13 cellular contexts compared by ENCODE assay signal in genomic region chr6:158772172-158772571, GRCh38. TPM values are rescaled to one million over a fixed set of nuclear protein-coding genes. Genes with fewer than 3 reads are reported as not detected.
DNase-seq lines count a peak whose midpoint lies in the region; ATAC-seq, FAIRE-seq and TF ChIP-seq lines count a peak whose summit lies in the region.
"Had no signal": no experiment of that assay in that cellular context is flagged by ENCODE, and none has a peak within 500 bp of the region (broad histone marks: within the 10 kb centered on the region; RNA-seq: fewer than 3 reads in every experiment).

No MANE protein-coding gene starts in this region.

- CTCF ChIA-PET in A673 (lab: Charles Lee) = no interaction called here

- intact Hi-C loops in natural killer cell (cut with micrococcal nuclease) = no loop called here
- intact Hi-C loops in A673 (cut with micrococcal nuclease; ENCODE audit: unreplicated experiment) = no loop called here

- no peak for DNase-seq in CD4-positive, CD25-positive, alpha-beta regulatory T cell
- DNase-seq in GM23338 (ENCODE audit: low spot score) = no peak
- DNase-seq in bronchial epithelial cell (ENCODE audit: low read depth) = no peak
- no peak for DNase-seq in natural killer cell
- no peak for DNase-seq in NCI-H69 (lab: John Stamatoyannopoulos, UW)
- DNase-seq in A673 (ENCODE audit: low spot score) = no peak
- no peak for DNase-seq in amygdala (lab: John Stamatoyannopoulos, UW)
- DNase-seq: cerebellar nuclear complex, GOT3, MV-4-11, right cardiac atrium had no signal

- H3F3A ChIP-seq in GM23338 (replicated peaks; ENCODE audit: low read depth) = peaks cover 56% of the 10 kb centered on the region

- no peaks in the 10 kb centered on the region for H3K27me3 ChIP-seq in CD4-positive, CD25-positive, alpha-beta regulatory T cell (ENCODE audit: control insufficient read depth, insufficient read depth, low read length)
- H3K27me3 ChIP-seq in GM23338 (ENCODE audit: insufficient read depth) (no peaks in the 10 kb centered on the region), bronchial epithelial cell (ENCODE audit: control insufficient read depth, insufficient read depth, low read length) (no peaks in the 10 kb centered on the region), A673 (replicated peaks; ENCODE audit: insufficient read depth, low read depth, low read length, poor library complexity) (no peaks in the 10 kb centered on the region)

- peaks cover 34% of the 10 kb centered on the region for H4K20me1 ChIP-seq in GM23338 (replicated peaks; ENCODE audit: insufficient read depth)

- no TSS peak for BruUV-seq in A673 (replicated peaks; lab: Mats Ljungman, UMichigan)

- H3K9me2 ChIP-seq in GM23338 (ENCODE audit: insufficient read depth) = no peaks in the 10 kb centered on the region

- peaks cover 19% of the 10 kb centered on the region for H3K79me2 ChIP-seq in GM23338 (replicated peaks; ENCODE audit: insufficient read depth)

- TF ChIP-seq CTCF in GM23338 (conservative IDR thresholded peaks at IDR 0.05; ENCODE audit: low read depth in 2 of 2) = no peak
- no peak for TF ChIP-seq CTCF in bronchial epithelial cell (IDR thresholded peaks at IDR 0.05; ENCODE audit: insufficient read depth, low read length, severe bottlenecking)
- TF ChIP-seq CTCF in natural killer cell (IDR thresholded peaks at IDR 0.05) = no peak
- TF ChIP-seq CTCF in A673 (conservative IDR thresholded peaks at IDR 0.05; ENCODE audit: low read depth, low read length) = no peak

- peaks cover 4% of the 10 kb centered on the region for H3K27me3 Mint-ChIP-seq in CD4-positive, CD25-positive, alpha-beta regulatory T cell
- H3K27me3 Mint-ChIP-seq in GM23338 (ENCODE audit: insufficient read depth, low read depth, poor library complexity) (peaks cover 37% of the 10 kb centered on the region), natural killer cell (ENCODE audit: low read depth in 2 of 2) (no peaks in the 10 kb centered on the region)

- ATAC-seq in CD4-positive, CD25-positive, alpha-beta regulatory T cell (ENCODE audit: low read depth in 2 of 2) = no peak
- ATAC-seq in GM23338 (no peak), natural killer cell (no peak), GM19397 (IDR thresholded peaks at IDR 0.05; ENCODE audit: unreplicated experiment) (no peak)

- H2AFZ ChIP-seq in GM23338 = no peak overlapping the region

- peak; percentile 89 for FAIRE-seq in bronchial epithelial cell (lab: Jason Lieb, UNC)
- FAIRE-seq: TTC549 had no signal

- peaks cover 0 to 12% (median 0%) of the 10 kb centered on the region in 7 donors for H3K9me3 Mint-ChIP-seq in CD4-positive, CD25-positive, alpha-beta regulatory T cell
- H3K9me3 Mint-ChIP-seq in GM23338 (no peaks in the 10 kb centered on the region), natural killer cell (no peaks in the 10 kb centered on the region)

- no peaks in the 10 kb centered on the region for H3K9me3 ChIP-seq in CD4-positive, CD25-positive, alpha-beta regulatory T cell (ENCODE audit: control insufficient read depth in 2 of 2, low read length in 2 of 2)
- H3K9me3 ChIP-seq in A673 (ENCODE audit: low read depth, low read length, poor library complexity, severe bottlenecking) = no peaks in the 10 kb centered on the region

- POLR2A ChIA-PET in A673 (lab: Charles Lee; ENCODE audit: low non-redundant PET) = no interaction called here

- H3K4me3 ChIP-seq in CD4-positive, CD25-positive, alpha-beta regulatory T cell (ENCODE audit: low read depth, low read length) = no peak overlapping the region
- H3K4me3 ChIP-seq in GM23338 = no peak overlapping the region
- H3K4me3 ChIP-seq in bronchial epithelial cell (ENCODE audit: low read depth, low read length) = no peak overlapping the region
- H3K4me3 ChIP-seq in A673 (ENCODE audit: low read depth, low read length, poor library complexity, severe bottlenecking) = no peak overlapping the region

- no peak overlapping the region for H3K27ac ChIP-seq in CD4-positive, CD25-positive, alpha-beta regulatory T cell (ENCODE audit: insufficient read depth, low read length, poor library complexity, severe bottlenecking)
- 0 out of 2 replicates have a peak overlapping the region, but pooled peaks have one; percentile 59 for H3K27ac ChIP-seq in GM23338 (ENCODE audit: low read depth)
- H3K27ac ChIP-seq in A673 (ENCODE audit: low read depth, low read length, poor library complexity, severe bottlenecking) = no peak overlapping the region

- peaks cover 7 to 46% (median 27%) of the 10 kb centered on the region in 4 donors for H3K4me1 Mint-ChIP-seq in CD4-positive, CD25-positive, alpha-beta regulatory T cell
- H3K4me1 Mint-ChIP-seq in GM23338 (peaks cover 43% of the 10 kb centered on the region), natural killer cell (peaks cover 33 to 49% of the 10 kb centered on the region in 2 donors)

- H3K27ac Mint-ChIP-seq in CD4-positive, CD25-positive, alpha-beta regulatory T cell = peak overlapping the region; percentile 89 to 98 (median 93)
- H3K27ac Mint-ChIP-seq in GM23338 (no peak overlapping the region), natural killer cell (peak overlapping the region; percentile 84 to 87)

- H3K36me3 Mint-ChIP-seq in CD4-positive, CD25-positive, alpha-beta regulatory T cell = peaks cover 68% of the 10 kb centered on the region
- H3K36me3 Mint-ChIP-seq in GM23338 (ENCODE audit: low read depth) (peaks cover 99% of the 10 kb centered on the region), natural killer cell (peaks cover 28% of the 10 kb centered on the region)

- H3K4me3 Mint-ChIP-seq in CD4-positive, CD25-positive, alpha-beta regulatory T cell = peak overlapping the region in 1 of 4 donors; percentile 55
- H3K4me3 Mint-ChIP-seq in GM23338 (no peak overlapping the region), natural killer cell (no peak overlapping the region)

- H3K4me2 ChIP-seq in GM23338 = no peak overlapping the region

- peaks cover 16% of the 10 kb centered on the region for H3K4me1 ChIP-seq in CD4-positive, CD25-positive, alpha-beta regulatory T cell (ENCODE audit: control insufficient read depth, insufficient read depth, low read length, poor library complexity, severe bottlenecking)
- H3K4me1 ChIP-seq in GM23338 (ENCODE audit: insufficient read depth) (peaks cover 8% of the 10 kb centered on the region; the same call in 1 of the 2 replicates), A673 (ENCODE audit: insufficient read depth, low read length, poor library complexity, severe bottlenecking) (peaks cover 22% of the 10 kb centered on the region)

- peaks cover 99% of the 10 kb centered on the region for H3K36me3 ChIP-seq in CD4-positive, CD25-positive, alpha-beta regulatory T cell (ENCODE audit: control insufficient read depth, insufficient read depth, low read length)
- H3K36me3 ChIP-seq in GM23338 (ENCODE audit: insufficient read depth) = peaks cover 78% of the 10 kb centered on the region
- peaks cover 62% of the 10 kb centered on the region for H3K36me3 ChIP-seq in bronchial epithelial cell (ENCODE audit: control insufficient read depth, insufficient read depth, low read length)
- peaks cover 95% of the 10 kb centered on the region for H3K36me3 ChIP-seq in A673 (ENCODE audit: insufficient read depth, low read length, poor library complexity, severe bottlenecking)

TF ChIP-seq in GM23338, 12 proteins besides CTCF, POLR2A, EP300 and RAD21 (continues in another document):
- TF ChIP-seq JUNB (IDR thresholded peaks at IDR 0.05; ENCODE audit: unreplicated experiment) (no peak), EZH2phosphoT487 (IDR thresholded peaks at IDR 0.05; ENCODE audit: unreplicated experiment) (no peak), CREB1 (CRISPR knock-in tag; IDR thresholded peaks at IDR 0.05; ENCODE audit: low read depth) (no peak), STAT1 (IDR thresholded peaks at IDR 0.05; ENCODE audit: unreplicated experiment) (no peak), POLR2AphosphoS5 (IDR thresholded peaks at IDR 0.05; ENCODE audit: low read depth) (peak; percentile 16; the same call in 1 of the 2 replicates), NANOG (IDR thresholded peaks at IDR 0.05; ENCODE audit: borderline replicate concordance) (no peak)

RNA-seq across cellular contexts. Expression of gene EZR, which starts 47.0 kb away (rescaled TPM):
- 559 TPM for total RNA-seq in CD4-positive, CD25-positive, alpha-beta regulatory T cell
- polyA plus RNA-seq in CD4-positive, CD25-positive, alpha-beta regulatory T cell = 100 to 1,000 TPM; 310 to 497 (median 365) TPM
- 208 and 209 TPM in 2 replicates for total RNA-seq in GM23338 (2014; rRNA removed; shearing (Covaris generic))
- 188 and 199 TPM in 2 replicates for polyA plus RNA-seq in GM23338 (2016; fragmentation: Nextera tagmentation; extraction: Ambion mirVana)
- total RNA-seq in bronchial epithelial cell (314 and 407 TPM in 2 replicates), natural killer cell (100 to 1,000 TPM; 119 to 157 (median 133) TPM), A673 (2021) (144 and 146 TPM in 2 replicates)
